8 cellular contexts compared by ENCODE assay signal in genomic region chr5:103562084-103562452, GRCh38.
DNase-seq lines count a peak whose midpoint lies in the region; ATAC-seq and TF ChIP-seq lines count a peak whose summit lies in the region.

No MANE protein-coding gene starts in this region.

- no peak for DNase-seq in effector memory CD8-positive, alpha-beta T cell
- DNase-seq in NCI-H2081 treated with DMSO at 0.1 percent for 48 hours (lab: John Stamatoyannopoulos, UW): no peak
- no peak for DNase-seq in NCI-H524 (lab: John Stamatoyannopoulos, UW)
- DNase-seq in NCI-H1105 treated with DMSO at 0.1 percent for 48 hours (lab: John Stamatoyannopoulos, UW): no peak

- H3K27me3 Mint-ChIP-seq in effector memory CD8-positive, alpha-beta T cell: no peaks in the 10 kb centered on the region
- H3K27me3 Mint-ChIP-seq in nephron (ENCODE audit: low read depth): no peaks in the 10 kb centered on the region

- H3K4me3 Mint-ChIP-seq in effector memory CD8-positive, alpha-beta T cell: peak overlapping the region; percentile 55 to 73
- H3K4me3 Mint-ChIP-seq in nephron: peak overlapping the region; percentile 89 to 98 (median 91)

- peak overlapping the region; percentile 60 for H3K4me2 ChIP-seq in Loucy (ENCODE audit: low read depth, low read length, poor library complexity, severe bottlenecking)

- peaks cover 4% of the 10 kb centered on the region for H3K36me3 Mint-ChIP-seq in effector memory CD8-positive, alpha-beta T cell (ENCODE audit: insufficient read depth)
- H3K36me3 Mint-ChIP-seq in nephron (ENCODE audit: low read depth): peaks cover 10% of the 10 kb centered on the region

- peaks cover 3 to 7% of the 10 kb centered on the region in 2 donors for H3K4me1 Mint-ChIP-seq in effector memory CD8-positive, alpha-beta T cell (ENCODE audit: low read depth in 2 of 2)
- H3K4me1 Mint-ChIP-seq in nephron: peaks cover 22% of the 10 kb centered on the region

- H3K79me2 ChIP-seq in Loucy (ENCODE audit: insufficient read depth, low read length): no peaks in the 10 kb centered on the region

- H2AFZ ChIP-seq in Loucy (ENCODE audit: low read length): peak overlapping the region; percentile 57

- H4K20me1 ChIP-seq in Loucy (ENCODE audit: insufficient read depth, low read length, poor library complexity, severe bottlenecking): no peaks in the 10 kb centered on the region

- H3K9me3 ChIP-seq in ES-I3 (ENCODE audit: control insufficient read depth, insufficient read depth, low read length) (no peaks in the 10 kb centered on the region), Loucy (ENCODE audit: insufficient read depth, low read depth, low read length) (no peaks in the 10 kb centered on the region)

- TF ChIP-seq CTCF in Loucy (conservative IDR thresholded peaks at IDR 0.05; ENCODE audit: low read length) (no peak), nephron (IDR thresholded peaks at IDR 0.05; ENCODE audit: unreplicated experiment in 3 of 3) (no peak)

- no peak overlapping the region for H3K27ac Mint-ChIP-seq in effector memory CD8-positive, alpha-beta T cell
- peak overlapping the region; percentile 85 to 98 (median 96) for H3K27ac Mint-ChIP-seq in nephron

- no peaks in the 10 kb centered on the region for H3K9me2 ChIP-seq in Loucy (replicated peaks; ENCODE audit: low read depth, low read length)

- H3K9ac ChIP-seq in ES-I3 (ENCODE audit: low read depth, low read length) (peak overlapping the region; percentile 93), Loucy (ENCODE audit: low read depth, low read length, poor library complexity, severe bottlenecking) (peak overlapping the region; percentile 67)

- H3K4me1 ChIP-seq in ES-I3 (ENCODE audit: insufficient read depth, low read length) (no peaks in the 10 kb centered on the region), Loucy (ENCODE audit: insufficient read depth, low read length, poor library complexity, severe bottlenecking) (no peaks in the 10 kb centered on the region)

- H3F3A ChIP-seq in Loucy (ENCODE audit: low read depth): no peaks in the 10 kb centered on the region

- peak overlapping the region; percentile 75 for H3K4me3 ChIP-seq in Loucy (ENCODE audit: low read length, poor library complexity, severe bottlenecking)

- peak; percentile 40 for ATAC-seq in GM21619 (IDR thresholded peaks at IDR 0.05; ENCODE audit: unreplicated experiment)
- ATAC-seq in effector memory CD8-positive, alpha-beta T cell (replicated peaks): no peak

- no peaks in the 10 kb centered on the region for H3K9me3 Mint-ChIP-seq in effector memory CD8-positive, alpha-beta T cell
- H3K9me3 Mint-ChIP-seq in nephron: no peaks in the 10 kb centered on the region

- H3K36me3 ChIP-seq in ES-I3 (ENCODE audit: insufficient read depth, low read length): no peaks in the 10 kb centered on the region
- H3K36me3 ChIP-seq in Loucy (ENCODE audit: insufficient read depth, low read length): no peaks in the 10 kb centered on the region

- H3K27me3 ChIP-seq in Loucy (ENCODE audit: insufficient read depth, low read length, poor library complexity, severe bottlenecking): no peaks in the 10 kb centered on the region

Comparison
In these comparisons a context has a peak if more than half of its experiments do, and no peak if none do; other contexts are left out.
1. H3K27ac Mint-ChIP-seq: peak in nephron (3 of 3); none in effector memory CD8-positive, alpha-beta T cell (0 of 2).